Comparison of ENCODE assay signal across 9 cellular contexts in the genomic region with DNA sequence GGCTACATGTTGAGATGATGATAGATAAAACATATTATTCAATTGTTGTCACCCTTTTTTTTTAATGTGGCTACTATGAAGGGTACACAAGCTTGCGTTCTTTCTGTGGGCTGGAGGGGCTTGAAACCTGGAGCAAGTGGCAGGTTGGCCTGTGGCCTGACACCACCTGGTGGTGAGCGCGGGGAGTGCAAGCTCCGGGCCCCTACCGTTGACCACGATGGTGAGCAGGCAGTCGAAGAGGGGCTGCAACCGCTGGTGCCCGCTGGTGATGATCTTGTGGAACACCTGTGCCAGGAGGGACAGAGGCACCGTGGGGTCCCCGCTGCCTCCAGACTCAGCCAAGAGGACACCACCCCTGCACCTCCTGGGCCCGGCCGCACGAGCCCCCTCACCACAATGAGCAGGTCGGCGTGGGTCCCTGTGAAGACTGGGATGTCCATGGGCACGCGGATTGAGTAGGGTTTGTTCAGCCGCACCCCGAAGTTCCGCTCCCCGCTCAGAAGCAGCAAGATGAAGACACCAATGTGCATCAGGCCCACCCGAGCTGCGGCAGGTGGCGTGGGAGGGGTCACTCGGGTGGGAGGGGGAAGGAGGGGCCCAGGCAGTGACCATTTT. TPM values are rescaled to one million over a fixed set of nuclear protein-coding genes. Genes with fewer than 3 reads are reported as not detected.
DNase-seq lines count a peak whose midpoint lies in the region; ATAC-seq, FAIRE-seq and TF ChIP-seq lines count a peak whose summit lies in the region.
"Had no signal": no experiment of that assay in that cellular context is flagged by ENCODE, and none has a peak within 500 bp of the region (broad histone marks: within the 10 kb centered on the region; RNA-seq: fewer than 3 reads in every experiment).

No MANE protein-coding gene starts in this region.

- no peaks in the 10 kb centered on the region for H3K9me3 ChIP-seq in gastroesophageal sphincter

- no peak for TF ChIP-seq EP300 in gastroesophageal sphincter (IDR thresholded peaks at IDR 0.05)

- peaks cover 0 to 14% of the 10 kb centered on the region in 2 donors for H3K36me3 ChIP-seq in gastroesophageal sphincter

- DNase-seq in DMS114 treated with DMSO at 0.1 percent for 48 hours (lab: John Stamatoyannopoulos, UW; ENCODE audit: unreplicated experiment), result peak; percentile 64
- peak; percentile 33 for DNase-seq in KG1 (lab: John Stamatoyannopoulos, UW)
- peak; percentile 79 for DNase-seq in SK-MEL-5 (ENCODE audit: low read depth, low spot score)
- peak; percentile 62 for DNase-seq in activated effector memory CD4-positive, alpha-beta T cell treated with Interleukin-2 at 50 U/mL for 16 hours
- peak; percentile 92 for DNase-seq in posterior vena cava (ENCODE audit: low spot score)
- peak; percentile 86 for DNase-seq in urothelium cell line (ENCODE audit: low spot score)

- no peak overlapping the region for H3K4me3 ChIP-seq in gastroesophageal sphincter

- H3K27me3 ChIP-seq in gastroesophageal sphincter, result peaks cover 12% of the 10 kb centered on the region

- TF ChIP-seq CTCF in gastroesophageal sphincter (IDR thresholded peaks at IDR 0.05), result peak in 3 of 4 experiments; percentile 82 to 96 (median 93)

- in situ Hi-C loops in SK-MEL-5 (cut with HindIII; ENCODE audit: low pct_unique_long_range_greater_than_20kb, low sequenced_read_pairs), result no loop called here

- ATAC-seq in gastroesophageal sphincter (peak; percentile 28), GM21360 (IDR thresholded peaks at IDR 0.05; ENCODE audit: unreplicated experiment) (no peak)

- intact Hi-C loops in posterior vena cava (cut with DNase I), result no loop called here

- 2% methylated on average over 6 of the region's 26 CpGs; no CpG with 5 or more reads in 1 of the 2 donors for WGBS in gastroesophageal sphincter (ENCODE audit: low coverage in 1 of 2), 2 donors

- H3K4me1 ChIP-seq in gastroesophageal sphincter, result peaks cover 0 to 14% (median 0%) of the 10 kb centered on the region in 3 donors

- peak; percentile 62 for FAIRE-seq in urothelium cell line (lab: Jason Lieb, UNC)

- no peak overlapping the region for H3K27ac ChIP-seq in gastroesophageal sphincter

- no peak for TF ChIP-seq POLR2A in gastroesophageal sphincter (IDR thresholded peaks at IDR 0.05)

RNA-seq across cellular contexts. Expression of gene HID1, which starts 14.5 kb away (rescaled TPM):
- total RNA-seq in SK-MEL-5 (2014; rRNA removed; shearing (Covaris generic)), result 0.21 TPM in 1 of 2 replicates, not detected in the other
- 0.98 and 1.1 TPM in 2 replicates for polyA plus RNA-seq in SK-MEL-5 (2015; cell fraction: cytosol; rRNA removed)
- polyA plus RNA-seq in SK-MEL-5 (2015; cell fraction: nucleus; rRNA removed), result 3.1 and 6.3 TPM in 2 replicates
- total RNA-seq in gastroesophageal sphincter, result 10 to 100 TPM in 2 of 4 donors, 1 to 10 TPM in 2; 4.6 to 21.9 (median 10.8) TPM
- total RNA-seq in posterior vena cava, result 10 to 100 TPM; 11.7 to 13.0 TPM

RNA-seq across cellular contexts. Expression of gene OTOP3, which starts 22.3 kb away (rescaled TPM):
- total RNA-seq in SK-MEL-5 (2014; rRNA removed; shearing (Covaris generic)), result not detected in 2 replicates
- not detected in 2 replicates for polyA plus RNA-seq in SK-MEL-5 (2015; cell fraction: cytosol; rRNA removed)
- polyA plus RNA-seq in SK-MEL-5 (2015; cell fraction: nucleus; rRNA removed), result not detected in 2 replicates
- total RNA-seq in gastroesophageal sphincter (under 1 TPM in 2 of 4 donors, not detected in 2; 0.31 to 0.82 TPM), posterior vena cava (not detected)
- total RNA-seq: activated CD8-positive, alpha-beta memory T cell treated with anti-CD3 and anti-CD28 coated beads for 36 hours had no signal

RNA-seq across cellular contexts. Expression of gene CDR2L, which starts 29.4 kb away (rescaled TPM):
- 3.2 and 3.9 TPM in 2 replicates for total RNA-seq in SK-MEL-5 (2014; rRNA removed; shearing (Covaris generic))
- polyA plus RNA-seq in SK-MEL-5 (2015; cell fraction: cytosol; rRNA removed), result 13.6 and 16.2 TPM in 2 replicates
- 5.7 and 8.4 TPM in 2 replicates for polyA plus RNA-seq in SK-MEL-5 (2015; cell fraction: nucleus; rRNA removed)
- total RNA-seq in gastroesophageal sphincter, result 10 to 100 TPM; 11.8 to 35.3 (median 18.1) TPM
- total RNA-seq in posterior vena cava, result 10 to 100 TPM; 17.4 to 26.0 TPM

RNA-seq across cellular contexts. Expression of gene OTOP2, which starts 34.0 kb away (rescaled TPM):
- not detected in 2 replicates for total RNA-seq in SK-MEL-5 (2014; rRNA removed; shearing (Covaris generic))
- not detected in 2 replicates for polyA plus RNA-seq in SK-MEL-5 (2015; cell fraction: cytosol; rRNA removed)
- not detected in 2 replicates for polyA plus RNA-seq in SK-MEL-5 (2015; cell fraction: nucleus; rRNA removed)
- total RNA-seq in gastroesophageal sphincter (not detected), posterior vena cava (not detected)
- total RNA-seq: activated CD8-positive, alpha-beta memory T cell treated with anti-CD3 and anti-CD28 coated beads for 36 hours had no signal

RNA-seq across cellular contexts. Expression of gene USH1G, which starts 35.0 kb away (rescaled TPM):
- total RNA-seq in SK-MEL-5 (2014; rRNA removed; shearing (Covaris generic)), result not detected in 2 replicates
- 0.25 TPM in 2 replicates for polyA plus RNA-seq in SK-MEL-5 (2015; cell fraction: cytosol; rRNA removed)
- not detected in 2 replicates for polyA plus RNA-seq in SK-MEL-5 (2015; cell fraction: nucleus; rRNA removed)
- not detected for total RNA-seq in gastroesophageal sphincter
- not detected for total RNA-seq in posterior vena cava
- total RNA-seq: activated CD8-positive, alpha-beta memory T cell treated with anti-CD3 and anti-CD28 coated beads for 36 hours had no signal

Comparison
In these comparisons a context has a peak if more than half of its experiments do, and no peak if none do; other contexts are left out.
1. DNase-seq: peak in every context shown above with its lines; median percentile 92 in posterior vena cava; 86 in urothelium cell line; 79 in SK-MEL-5; 64 in DMS114 treated with DMSO at 0.1 percent for 48 hours; 62 in activated effector memory CD4-positive, alpha-beta T cell treated with Interleukin-2 at 50 U/mL for 16 hours; 33 in KG1.